In genomic region chr15:42595641-42596240, GRCh38 we compare ENCODE assay signal across 1 cellular context.
TF ChIP-seq lines count a peak whose summit lies in the region.

No MANE protein-coding gene starts in this region.

TF ChIP-seq in K562, 482 proteins besides CTCF, POLR2A, EP300 and RAD21 (continues in another document):
- TF ChIP-seq MIER1 (IDR thresholded peaks at IDR 0.05; ENCODE audit: low read depth) (no peak), ZNF316 (IDR thresholded peaks at IDR 0.05) (peak; percentile 78), ZBTB9 (CRISPR knock-in tag; IDR thresholded peaks at IDR 0.05) (no peak), ZNF518B (CRISPR knock-in tag; IDR thresholded peaks at IDR 0.05) (no peak), SRSF3 (IDR thresholded peaks at IDR 0.05; ENCODE audit: insufficient read depth, low read length) (no peak), POU5F1 (IDR thresholded peaks at IDR 0.05; ENCODE audit: borderline replicate concordance, low read depth, low read length, partially characterized antibody) (no peak), SMARCE1 (IDR thresholded peaks at IDR 0.05) (0 out of 2 replicates have a peak, but pooled peaks have one; percentile 9), NFE2L1 (tag; IDR thresholded peaks at IDR 0.05; ENCODE audit: borderline replicate concordance, low read depth) (peak; percentile 49; the same call in 1 of the 2 replicates), SNIP1 (IDR thresholded peaks at IDR 0.05; ENCODE audit: low read depth) (no peak), CBX8 (IDR thresholded peaks at IDR 0.05; ENCODE audit: borderline replicate concordance, extremely low read depth, low read depth, low read length, poor library complexity, severe bottlenecking) (no peak), KAT7 (CRISPR knock-in tag; IDR thresholded peaks at IDR 0.05; ENCODE audit: borderline replicate concordance) (no peak), NBN (IDR thresholded peaks at IDR 0.05; ENCODE audit: low read depth) (no peak), ZNF639 (CRISPR knock-in tag; conservative IDR thresholded peaks at IDR 0.05 in 1 of 2, IDR thresholded peaks at IDR 0.05 in 1 of 2) (no peak), PCBP1 (IDR thresholded peaks at IDR 0.05; ENCODE audit: low read depth, low read length, poor library complexity, severe bottlenecking) (no peak), CBX2 (IDR thresholded peaks at IDR 0.05; ENCODE audit: insufficient read depth, low read length, poor library complexity, severe bottlenecking) (no peak), ZFP1 (CRISPR knock-in tag; IDR thresholded peaks at IDR 0.05) (no peak), ZNF143 (CRISPR knock-in tag; IDR thresholded peaks at IDR 0.05) (no peak), ZNF780A (CRISPR knock-in tag; IDR thresholded peaks at IDR 0.05) (no peak), PCBP2 (IDR thresholded peaks at IDR 0.05; ENCODE audit: low read depth, low read length, poor library complexity, severe bottlenecking) (no peak), MAFK (IDR thresholded peaks at IDR 0.05; ENCODE audit: low read length) (peak; percentile 32; the same call in 1 of the 2 replicates), MXD1 (CRISPR knock-in tag; IDR thresholded peaks at IDR 0.05; ENCODE audit: borderline replicate concordance, poor library complexity, severe bottlenecking) (no peak), SMAD3 (CRISPR knock-in tag; conservative IDR thresholded peaks at IDR 0.05) (no peak), TAF1 (IDR thresholded peaks at IDR 0.05; ENCODE audit: control insufficient read depth, extremely low read depth, insufficient read depth, low read length, severe bottlenecking) (no peak), PHTF2 (CRISPR knock-in tag; IDR thresholded peaks at IDR 0.05) (no peak), RBM25 (IDR thresholded peaks at IDR 0.05; ENCODE audit: low read depth, low read length, severe bottlenecking) (no peak), NFATC3 (IDR thresholded peaks at IDR 0.05) (no peak), TBP (optimal IDR thresholded peaks at IDR 0.05; ENCODE audit: low read depth, low read length) (no peak), USF1 (CRISPR knock-in tag; IDR thresholded peaks at IDR 0.05) (no peak), ILF3 (IDR thresholded peaks at IDR 0.05; ENCODE audit: borderline replicate concordance) (no peak), DACH1 (IDR thresholded peaks at IDR 0.05; ENCODE audit: partially characterized antibody) (no peak), TAF15 (IDR thresholded peaks at IDR 0.05; ENCODE audit: low read depth, low read length) (no peak), SMARCA5 (IDR thresholded peaks at IDR 0.05) (no peak), MYNN (IDR thresholded peaks at IDR 0.05) (no peak), MYNN (CRISPR knock-in tag; IDR thresholded peaks at IDR 0.05) (no peak), HNRNPLL (IDR thresholded peaks at IDR 0.05; ENCODE audit: low read depth, low read length, poor library complexity, severe bottlenecking) (no peak), ATF2 (CRISPR knock-in tag; IDR thresholded peaks at IDR 0.05) (no peak)
- TF ChIP-seq, protein P1, sequence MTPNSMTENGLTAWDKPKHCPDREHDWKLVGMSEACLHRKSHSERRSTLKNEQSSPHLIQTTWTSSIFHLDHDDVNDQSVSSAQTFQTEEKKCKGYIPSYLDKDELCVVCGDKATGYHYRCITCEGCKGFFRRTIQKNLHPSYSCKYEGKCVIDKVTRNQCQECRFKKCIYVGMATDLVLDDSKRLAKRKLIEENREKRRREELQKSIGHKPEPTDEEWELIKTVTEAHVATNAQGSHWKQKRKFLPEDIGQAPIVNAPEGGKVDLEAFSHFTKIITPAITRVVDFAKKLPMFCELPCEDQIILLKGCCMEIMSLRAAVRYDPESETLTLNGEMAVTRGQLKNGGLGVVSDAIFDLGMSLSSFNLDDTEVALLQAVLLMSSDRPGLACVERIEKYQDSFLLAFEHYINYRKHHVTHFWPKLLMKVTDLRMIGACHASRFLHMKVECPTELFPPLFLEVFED (CRISPR knock-in tag; conservative IDR thresholded peaks at IDR 0.05): no peak
- TF ChIP-seq, protein P2, sequence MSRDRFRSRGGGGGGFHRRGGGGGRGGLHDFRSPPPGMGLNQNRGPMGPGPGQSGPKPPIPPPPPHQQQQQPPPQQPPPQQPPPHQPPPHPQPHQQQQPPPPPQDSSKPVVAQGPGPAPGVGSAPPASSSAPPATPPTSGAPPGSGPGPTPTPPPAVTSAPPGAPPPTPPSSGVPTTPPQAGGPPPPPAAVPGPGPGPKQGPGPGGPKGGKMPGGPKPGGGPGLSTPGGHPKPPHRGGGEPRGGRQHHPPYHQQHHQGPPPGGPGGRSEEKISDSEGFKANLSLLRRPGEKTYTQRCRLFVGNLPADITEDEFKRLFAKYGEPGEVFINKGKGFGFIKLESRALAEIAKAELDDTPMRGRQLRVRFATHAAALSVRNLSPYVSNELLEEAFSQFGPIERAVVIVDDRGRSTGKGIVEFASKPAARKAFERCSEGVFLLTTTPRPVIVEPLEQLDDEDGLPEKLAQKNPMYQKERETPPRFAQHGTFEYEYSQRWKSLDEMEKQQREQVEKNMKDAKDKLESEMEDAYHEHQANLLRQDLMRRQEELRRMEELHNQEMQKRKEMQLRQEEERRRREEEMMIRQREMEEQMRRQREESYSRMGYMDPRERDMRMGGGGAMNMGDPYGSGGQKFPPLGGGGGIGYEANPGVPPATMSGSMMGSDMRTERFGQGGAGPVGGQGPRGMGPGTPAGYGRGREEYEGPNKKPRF (IDR thresholded peaks at IDR 0.05; ENCODE audit: low read depth, low read length): no peak
- TF ChIP-seq, protein P3, sequence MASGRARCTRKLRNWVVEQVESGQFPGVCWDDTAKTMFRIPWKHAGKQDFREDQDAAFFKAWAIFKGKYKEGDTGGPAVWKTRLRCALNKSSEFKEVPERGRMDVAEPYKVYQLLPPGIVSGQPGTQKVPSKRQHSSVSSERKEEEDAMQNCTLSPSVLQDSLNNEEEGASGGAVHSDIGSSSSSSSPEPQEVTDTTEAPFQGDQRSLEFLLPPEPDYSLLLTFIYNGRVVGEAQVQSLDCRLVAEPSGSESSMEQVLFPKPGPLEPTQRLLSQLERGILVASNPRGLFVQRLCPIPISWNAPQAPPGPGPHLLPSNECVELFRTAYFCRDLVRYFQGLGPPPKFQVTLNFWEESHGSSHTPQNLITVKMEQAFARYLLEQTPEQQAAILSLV (tag; IDR thresholded peaks at IDR 0.05): no peak
- TF ChIP-seq, protein P4, sequence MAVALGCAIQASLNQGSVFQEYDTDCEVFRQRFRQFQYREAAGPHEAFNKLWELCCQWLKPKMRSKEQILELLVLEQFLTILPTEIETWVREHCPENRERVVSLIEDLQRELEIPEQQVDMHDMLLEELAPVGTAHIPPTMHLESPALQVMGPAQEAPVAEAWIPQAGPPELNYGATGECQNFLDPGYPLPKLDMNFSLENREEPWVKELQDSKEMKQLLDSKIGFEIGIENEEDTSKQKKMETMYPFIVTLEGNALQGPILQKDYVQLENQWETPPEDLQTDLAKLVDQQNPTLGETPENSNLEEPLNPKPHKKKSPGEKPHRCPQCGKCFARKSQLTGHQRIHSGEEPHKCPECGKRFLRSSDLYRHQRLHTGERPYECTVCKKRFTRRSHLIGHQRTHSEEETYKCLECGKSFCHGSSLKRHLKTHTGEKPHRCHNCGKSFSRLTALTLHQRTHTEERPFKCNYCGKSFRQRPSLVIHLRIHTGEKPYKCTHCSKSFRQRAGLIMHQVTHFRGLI (CRISPR knock-in tag; IDR thresholded peaks at IDR 0.05): no peak
- TF ChIP-seq, protein P5, sequence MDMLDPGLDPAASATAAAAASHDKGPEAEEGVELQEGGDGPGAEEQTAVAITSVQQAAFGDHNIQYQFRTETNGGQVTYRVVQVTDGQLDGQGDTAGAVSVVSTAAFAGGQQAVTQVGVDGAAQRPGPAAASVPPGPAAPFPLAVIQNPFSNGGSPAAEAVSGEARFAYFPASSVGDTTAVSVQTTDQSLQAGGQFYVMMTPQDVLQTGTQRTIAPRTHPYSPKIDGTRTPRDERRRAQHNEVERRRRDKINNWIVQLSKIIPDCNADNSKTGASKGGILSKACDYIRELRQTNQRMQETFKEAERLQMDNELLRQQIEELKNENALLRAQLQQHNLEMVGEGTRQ (CRISPR knock-in tag; IDR thresholded peaks at IDR 0.05): no peak
- TF ChIP-seq, protein P6, sequence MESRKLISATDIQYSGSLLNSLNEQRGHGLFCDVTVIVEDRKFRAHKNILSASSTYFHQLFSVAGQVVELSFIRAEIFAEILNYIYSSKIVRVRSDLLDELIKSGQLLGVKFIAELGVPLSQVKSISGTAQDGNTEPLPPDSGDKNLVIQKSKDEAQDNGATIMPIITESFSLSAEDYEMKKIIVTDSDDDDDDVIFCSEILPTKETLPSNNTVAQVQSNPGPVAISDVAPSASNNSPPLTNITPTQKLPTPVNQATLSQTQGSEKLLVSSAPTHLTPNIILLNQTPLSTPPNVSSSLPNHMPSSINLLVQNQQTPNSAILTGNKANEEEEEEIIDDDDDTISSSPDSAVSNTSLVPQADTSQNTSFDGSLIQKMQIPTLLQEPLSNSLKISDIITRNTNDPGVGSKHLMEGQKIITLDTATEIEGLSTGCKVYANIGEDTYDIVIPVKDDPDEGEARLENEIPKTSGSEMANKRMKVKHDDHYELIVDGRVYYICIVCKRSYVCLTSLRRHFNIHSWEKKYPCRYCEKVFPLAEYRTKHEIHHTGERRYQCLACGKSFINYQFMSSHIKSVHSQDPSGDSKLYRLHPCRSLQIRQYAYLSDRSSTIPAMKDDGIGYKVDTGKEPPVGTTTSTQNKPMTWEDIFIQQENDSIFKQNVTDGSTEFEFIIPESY (CRISPR knock-in tag; IDR thresholded peaks at IDR 0.05): no peak
- TF ChIP-seq, protein P7, sequence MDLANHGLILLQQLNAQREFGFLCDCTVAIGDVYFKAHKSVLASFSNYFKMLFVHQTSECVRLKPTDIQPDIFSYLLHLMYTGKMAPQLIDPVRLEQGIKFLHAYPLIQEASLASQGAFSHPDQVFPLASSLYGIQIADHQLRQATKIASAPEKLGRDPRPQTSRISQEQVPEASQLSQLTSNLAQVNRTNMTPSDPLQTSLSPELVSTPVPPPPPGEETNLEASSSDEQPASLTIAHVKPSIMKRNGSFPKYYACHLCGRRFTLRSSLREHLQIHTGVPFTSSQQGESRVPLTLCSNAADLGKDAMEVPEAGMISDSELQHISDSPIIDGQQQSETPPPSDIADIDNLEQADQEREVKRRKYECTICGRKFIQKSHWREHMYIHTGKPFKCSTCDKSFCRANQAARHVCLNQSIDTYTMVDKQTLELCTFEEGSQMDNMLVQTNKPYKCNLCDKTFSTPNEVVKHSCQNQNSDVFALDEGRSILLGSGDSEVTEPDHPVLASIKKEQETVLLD (IDR thresholded peaks at IDR 0.05): no peak
